In the genomic region with DNA sequence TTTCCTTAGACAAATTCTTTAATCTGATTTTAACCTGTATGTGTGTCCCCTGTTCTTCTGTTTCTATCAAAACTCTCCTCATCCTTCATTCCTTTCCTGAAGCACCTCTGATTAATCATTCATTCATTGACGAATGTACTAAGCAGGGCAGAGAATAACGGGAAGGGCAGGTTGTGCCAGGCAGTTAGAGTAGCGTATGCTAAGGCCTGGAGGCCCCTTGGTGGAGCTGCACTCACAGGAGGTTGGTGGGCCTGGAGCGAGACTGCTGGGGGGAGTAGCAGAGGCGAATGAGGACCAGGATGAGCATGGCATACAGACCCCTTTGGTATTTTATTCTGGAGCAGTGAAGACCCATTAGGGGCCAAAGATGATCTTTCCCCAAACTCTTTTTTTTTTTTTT, we compare ENCODE assay signal across 20 cellular contexts. TPM values are rescaled to one million over a fixed set of nuclear protein-coding genes. Genes with fewer than 3 reads are reported as not detected.
DNase-seq lines count a peak whose midpoint lies in the region; ATAC-seq, FAIRE-seq and TF ChIP-seq lines count a peak whose summit lies in the region.
"Had no signal": no experiment of that assay in that cellular context is flagged by ENCODE, and none has a peak within 500 bp of the region (broad histone marks: within the 10 kb centered on the region; RNA-seq: fewer than 3 reads in every experiment).

No MANE protein-coding gene starts in this region.

- no peak overlapping the region for H3K4me3 ChIP-seq in keratinocyte (ENCODE audit: control insufficient read depth in 2 of 3, extremely low read depth in 1 of 3, insufficient read depth in 2 of 3, low read depth in 1 of 3, low read length in 3 of 3)
- H3K4me3 ChIP-seq in parathyroid adenoma (ENCODE audit: low read depth, low read length) = peak overlapping the region; percentile 3
- H3K4me3 ChIP-seq in CD8-positive, alpha-beta memory T cell (ENCODE audit: low read length) = no peak overlapping the region
- no peak overlapping the region for H3K4me3 ChIP-seq in colonic mucosa

- H3K4me2 ChIP-seq in keratinocyte (ENCODE audit: control insufficient read depth, extremely low read depth, insufficient read depth, low read depth, low read length) (peak overlapping the region; percentile 43), parathyroid adenoma (ENCODE audit: low read length) (peak overlapping the region; percentile 43)

- no peak overlapping the region for H3K9ac ChIP-seq in keratinocyte (ENCODE audit: control insufficient read depth, extremely low read depth, insufficient read depth, low read length)
- H3K9ac ChIP-seq in parathyroid adenoma = no peak overlapping the region
- H3K9ac ChIP-seq in colonic mucosa (ENCODE audit: low read depth in 2 of 2, low read length in 2 of 2) = no peak overlapping the region

- H3K4me3 Mint-ChIP-seq in WTC11 = no peak overlapping the region
- H3K4me3 Mint-ChIP-seq in CD8-positive, alpha-beta memory T cell = no peak overlapping the region
- H3K4me3 Mint-ChIP-seq: activated T-helper 1 cell treated with anti-CD3 and anti-CD28 coated beads, Interleukin-12 subunit alpha, Interleukin-12 subunit beta, Interleukin-2, Interleukin-4 antibody, amounts not matched to agents 30 ng/mL and 10 ng/mL and 1 ng/mL, durations not matched to agents 14 hours and 24 hours and 36 hours; CD4-positive, alpha-beta T cell had no signal

- intact Hi-C loops in colonic mucosa (cut with DNase I) = no loop called here

- peak overlapping the region; percentile 75; the same call in 1 of the 2 replicates for H3K27ac Mint-ChIP-seq in WTC11
- no peak overlapping the region for H3K27ac Mint-ChIP-seq in CD8-positive, alpha-beta memory T cell
- H3K27ac Mint-ChIP-seq: activated T-helper 1 cell treated with anti-CD3 and anti-CD28 coated beads, Interleukin-12 subunit alpha, Interleukin-12 subunit beta, Interleukin-2, Interleukin-4 antibody, amounts not matched to agents 30 ng/mL and 10 ng/mL and 1 ng/mL, durations not matched to agents 14 hours and 24 hours and 36 hours; CD4-positive, alpha-beta T cell; immature natural killer cell had no signal

- dilution Hi-C loops in keratinocyte (cut with MboI; ENCODE audit: extremely low pct_ligation_motif_present, low sequenced_read_pairs) = no loop called here

- H3K36me3 Mint-ChIP-seq in WTC11 = no peaks in the 10 kb centered on the region
- peaks cover 0 to 1% (median 1%) of the 10 kb centered on the region in 3 donors for H3K36me3 Mint-ChIP-seq in CD8-positive, alpha-beta memory T cell
- H3K36me3 Mint-ChIP-seq: immature natural killer cell had no signal

- H3K4me1 Mint-ChIP-seq in WTC11 = peaks cover 73% of the 10 kb centered on the region
- peaks cover 40 to 62% (median 47%) of the 10 kb centered on the region in 3 donors for H3K4me1 Mint-ChIP-seq in CD8-positive, alpha-beta memory T cell

- CTCF ChIA-PET in WTC11 (lab: Charles Lee) = interaction anchor here (0.8 to 1.6 kb wide), 3 partner anchors 11 to 91 kb away, joined by 3 to 4 read pairs (median 3); no protein-coding TSS in a partner anchor
- CTCF ChIA-PET in CD8-positive, alpha-beta memory T cell (lab: Charles Lee) = no interaction called here

- H3K4me1 ChIP-seq in keratinocyte (ENCODE audit: control insufficient read depth, extremely low read depth, insufficient read depth, low read length) = peaks cover 29% of the 10 kb centered on the region
- peaks cover 37% of the 10 kb centered on the region for H3K4me1 ChIP-seq in parathyroid adenoma
- H3K4me1 ChIP-seq in CD8-positive, alpha-beta memory T cell (ENCODE audit: insufficient read depth, low read length) = peaks cover 17% of the 10 kb centered on the region
- no peaks in the 10 kb centered on the region for H3K4me1 ChIP-seq in colonic mucosa

- DNase-seq in ACHN = peak; percentile 70
- DNase-seq in WTC11 (ENCODE audit: low spot score) = no peak
- DNase-seq in keratinocyte (ENCODE audit: low read depth, low spot score) = no peak
- no peak for DNase-seq in CD8-positive, alpha-beta memory T cell
- no peak for DNase-seq in T1000 (lab: John Stamatoyannopoulos, UW)
- DNase-seq in colonic mucosa = no peak
- no peak for DNase-seq in NCI-H226
- DNase-seq: activated CD4-positive, alpha-beta T cell treated with anti-CD3 and anti-CD28 coated beads, Interleukin-2, amount 50 U/mL, for 4 hours; CD4-positive, alpha-beta T cell; central memory CD4-positive, alpha-beta T cell; immature natural killer cell; NCI-H1417 treated with DMSO at 0.1 percent for 48 hours; SIG-M5 had no signal

- POLR2A ChIA-PET in WTC11 (lab: Charles Lee) = interaction anchor here (1.1 kb wide), 1 partner anchor 8 kb away, joined by 3 read pairs; no protein-coding TSS in a partner anchor
- POLR2A ChIA-PET in CD8-positive, alpha-beta memory T cell (lab: Charles Lee) = no interaction called here

- peaks cover 33% of the 10 kb centered on the region for H3K79me2 ChIP-seq in keratinocyte (ENCODE audit: control insufficient read depth, insufficient read depth, low read length)
- H3K79me2 ChIP-seq in parathyroid adenoma = peaks cover 39% of the 10 kb centered on the region

- H3K9me3 Mint-ChIP-seq in WTC11 = no peaks in the 10 kb centered on the region
- H3K9me3 Mint-ChIP-seq in CD8-positive, alpha-beta memory T cell = no peaks in the 10 kb centered on the region
- H3K9me3 Mint-ChIP-seq: activated T-helper 1 cell treated with anti-CD3 and anti-CD28 coated beads, Interleukin-12 subunit alpha, Interleukin-12 subunit beta, Interleukin-2, Interleukin-4 antibody, amounts not matched to agents 30 ng/mL and 10 ng/mL and 1 ng/mL, durations not matched to agents 14 hours and 24 hours and 36 hours; CD4-positive, alpha-beta T cell; immature natural killer cell had no signal

- H3K9me1 ChIP-seq in keratinocyte (ENCODE audit: control insufficient read depth, extremely low read depth, insufficient read depth, low read length) = no peaks in the 10 kb centered on the region

- H3K36me3 ChIP-seq in keratinocyte (ENCODE audit: control insufficient read depth in 2 of 2, extremely low read depth in 1 of 2, insufficient read depth in 2 of 2, low read length in 2 of 2) (no peaks in the 10 kb centered on the region), parathyroid adenoma (ENCODE audit: control insufficient read depth, insufficient read depth, low read length) (no peaks in the 10 kb centered on the region), colonic mucosa (no peaks in the 10 kb centered on the region)
- H3K36me3 ChIP-seq in CD8-positive, alpha-beta memory T cell (ENCODE audit: insufficient read depth, low read length) = no peaks in the 10 kb centered on the region

- no peak overlapping the region for H3K27ac ChIP-seq in keratinocyte (ENCODE audit: control insufficient read depth, insufficient read depth, low read length)
- peak overlapping the region; percentile 79 for H3K27ac ChIP-seq in parathyroid adenoma
- H3K27ac ChIP-seq in CD8-positive, alpha-beta memory T cell (ENCODE audit: low read depth, low read length) = no peak overlapping the region
- H3K27ac ChIP-seq in colonic mucosa = no peak overlapping the region

- no peak for TF ChIP-seq CTCF in WTC11 (IDR thresholded peaks at IDR 0.05)
- TF ChIP-seq CTCF in keratinocyte (optimal IDR thresholded peaks at IDR 0.05 in 1 of 3, IDR thresholded peaks at IDR 0.05 in 1 of 3, conservative IDR thresholded peaks at IDR 0.05 in 1 of 3; ENCODE audit: extremely low read depth in 1 of 3, insufficient read depth in 2 of 3, low read length in 3 of 3) = peak in 1 of 3 experiments; percentile 2
- no peak for TF ChIP-seq CTCF in parathyroid adenoma (IDR thresholded peaks at IDR 0.05)
- TF ChIP-seq CTCF in colonic mucosa (IDR thresholded peaks at IDR 0.05) = no peak

- no peak for FAIRE-seq in keratinocyte (lab: Jason Lieb, UNC)
- FAIRE-seq: frontal cortex, TTC549 had no signal

- H4K20me1 ChIP-seq in keratinocyte (ENCODE audit: control insufficient read depth, extremely low read depth, insufficient read depth, low read length) = no peaks in the 10 kb centered on the region

- no peaks in the 10 kb centered on the region for H3K27me3 ChIP-seq in keratinocyte (ENCODE audit: control insufficient read depth, extremely low read depth, insufficient read depth, low read length)
- H3K27me3 ChIP-seq in parathyroid adenoma (ENCODE audit: control insufficient read depth, insufficient read depth, low read length) = no peaks in the 10 kb centered on the region
- H3K27me3 ChIP-seq in CD8-positive, alpha-beta memory T cell (ENCODE audit: insufficient read depth, low read length, poor library complexity, severe bottlenecking) = no peaks in the 10 kb centered on the region
- H3K27me3 ChIP-seq in colonic mucosa = no peaks in the 10 kb centered on the region

- H3K9me3 ChIP-seq in keratinocyte (ENCODE audit: control insufficient read depth, low read depth, low read length) (no peaks in the 10 kb centered on the region), parathyroid adenoma (ENCODE audit: control insufficient read depth, low read length) (no peaks in the 10 kb centered on the region), colonic mucosa (no peaks in the 10 kb centered on the region)
- no peaks in the 10 kb centered on the region for H3K9me3 ChIP-seq in CD8-positive, alpha-beta memory T cell (ENCODE audit: low read length)

- no peaks in the 10 kb centered on the region for H3K27me3 Mint-ChIP-seq in WTC11 (ENCODE audit: low read depth)
- no peaks in the 10 kb centered on the region for H3K27me3 Mint-ChIP-seq in CD8-positive, alpha-beta memory T cell
- H3K27me3 Mint-ChIP-seq: CD4-positive, alpha-beta T cell had no signal

- no peak overlapping the region for H2AFZ ChIP-seq in keratinocyte (ENCODE audit: control insufficient read depth, low read length)
- H2AFZ ChIP-seq in parathyroid adenoma = no peak overlapping the region

- in situ Hi-C loops in ACHN (cut with HindIII; ENCODE audit: low pct_ligation_motif_present, low pct_unique_long_range_greater_than_20kb, low sequenced_read_pairs) = no loop called here

- ATAC-seq in WTC11 = peak; percentile 40

TF ChIP-seq in WTC11, 78 proteins besides CTCF, POLR2A, EP300 and RAD21 (continues in another document):
- TF ChIP-seq ZNF263 (CRISPR knock-in tag; IDR thresholded peaks at IDR 0.05; ENCODE audit: low read depth) (no peak), SMAD3 (CRISPR knock-in tag; IDR thresholded peaks at IDR 0.05; ENCODE audit: borderline replicate concordance) (no peak)

RNA-seq across cellular contexts. Expression of gene PTTG2, which starts 22.5 kb away (rescaled TPM):
- 0.35 TPM in 1 of 3 replicates, not detected in the others for total RNA-seq in WTC11 (2021)
- polyA plus RNA-seq in keratinocyte = not detected in 3 replicates
- not detected for polyA plus RNA-seq in keratinocyte (2011; ENCODE audit: low read depth)
- polyA plus RNA-seq in keratinocyte (2011; cell fraction: cytosol; rRNA removed) = not detected in 2 replicates
- polyA plus RNA-seq in keratinocyte (2011; cell fraction: nucleus; rRNA removed) = not detected in 2 replicates
- polyA plus RNA-seq in keratinocyte (2012; ENCODE audit: low replicate concordance) = not detected in 2 replicates
- not detected in 3 replicates for polyA minus RNA-seq in keratinocyte
- not detected for polyA minus RNA-seq in keratinocyte (2011; cell fraction: cytosol; rRNA and poly(A)+ RNA removed)
- polyA minus RNA-seq in keratinocyte (2011; cell fraction: nucleus; rRNA and poly(A)+ RNA removed) = not detected in 2 replicates
- total RNA-seq in CD8-positive, alpha-beta memory T cell = under 1 TPM in 1 of 2 experiments, not detected in 1; 0.55 TPM
- polyA plus RNA-seq in CD8-positive, alpha-beta memory T cell = not detected
- under 1 TPM in 1 of 2 donors, not detected in 1; 0.91 TPM for total RNA-seq in colonic mucosa
- total RNA-seq: frontal cortex, LHCN-M2, pulmonary artery endothelial cell, temporal lobe had no signal
- polyA plus RNA-seq: immature natural killer cell had no signal
